In genomic region chr12:77104281-77104680, GRCh38 we compare ENCODE assay signal across 25 cellular contexts. TPM values are rescaled to one million over a fixed set of nuclear protein-coding genes. Genes with fewer than 3 reads are reported as not detected.
A peak's percentile ranks its signal among the peaks of the same experiment; 100 is the strongest.
DNase-seq lines count a peak whose midpoint lies in the region; ATAC-seq, FAIRE-seq and TF ChIP-seq lines count a peak whose summit lies in the region.
"Had no signal": no experiment of that assay in that cellular context is flagged by ENCODE, and none has a peak within 500 bp of the region (broad histone marks: within the 10 kb centered on the region; RNA-seq: fewer than 3 reads in every experiment).

No MANE protein-coding gene starts in this region.

- TF ChIP-seq CTCF in brain microvascular endothelial cell (IDR thresholded peaks at IDR 0.05; ENCODE audit: low read depth, low read length, missing control alignments) (no peak), Peyer's patch (IDR thresholded peaks at IDR 0.05) (no peak), pancreas (IDR thresholded peaks at IDR 0.05) (no peak)

- WGBS in pancreas, 2 donors, result 89 to 92% methylated on average over 1 of the region's 1 CpG

- DNase-seq in EL, result peak; percentile 38
- DNase-seq in HT1080 (ENCODE audit: low read depth), result peak; percentile 77
- DNase-seq in brain microvascular endothelial cell, result no peak
- peak; percentile 57 for DNase-seq in kidney tubule cell (ENCODE audit: low spot score)
- no peak for DNase-seq in NCI-H82 treated with DMSO at 0.1 percent for 48 hours (lab: John Stamatoyannopoulos, UW; ENCODE audit: unreplicated experiment)
- DNase-seq in Peyer's patch, result no peak
- DNase-seq in iPS-NIHi11 (ENCODE audit: low spot score), result no peak
- DNase-seq in pancreas, result no peak
- DNase-seq: C1 segment of cervical spinal cord; Caco-2; CD8-positive, alpha-beta T cell; DMS 273 treated with DMSO at 0.1 percent for 48 hours; DMS79; KBM-7; MV-4-11; NCI-H1105 treated with DMSO at 0.1 percent for 48 hours; NCI-H2081; NCI-H2227 treated with DMSO at 0.1 percent for 48 hours; NCI-H526 treated with DMSO at 0.1 percent for 48 hours; SIG-M5 had no signal

- H3K4me1 ChIP-seq in Peyer's patch (no peaks in the 10 kb centered on the region), pancreas (peaks cover 0 to 10% (median 0%) of the 10 kb centered on the region in 3 donors)
- H3K4me1 ChIP-seq: Caco-2, HAP-1 had no signal

- H3K9me3 ChIP-seq in Peyer's patch, result no peaks in the 10 kb centered on the region
- H3K9me3 ChIP-seq in pancreas, result no peaks in the 10 kb centered on the region
- H3K9me3 ChIP-seq: A549, Caco-2, HAP-1 had no signal

- peak overlapping the region; percentile 29 for H3K27ac ChIP-seq in brain microvascular endothelial cell
- no peak overlapping the region for H3K27ac ChIP-seq in Peyer's patch
- no peak overlapping the region for H3K27ac ChIP-seq in pancreas
- H3K27ac ChIP-seq: A549 had no signal

- H3K36me3 ChIP-seq in brain microvascular endothelial cell (replicated peaks) (no peaks in the 10 kb centered on the region), Peyer's patch (no peaks in the 10 kb centered on the region), pancreas (no peaks in the 10 kb centered on the region)
- H3K36me3 ChIP-seq: HAP-1 had no signal

- in situ Hi-C loops in brain microvascular endothelial cell (cut with HindIII; ENCODE audit: low pct_ligation_motif_present, low sequenced_read_pairs), result no loop called here

- no peak for FAIRE-seq in pancreas (lab: Jason Lieb, UNC)
- FAIRE-seq: A549, GM18507, HepG2 had no signal

- H3K4me3 ChIP-seq in brain microvascular endothelial cell (ENCODE audit: low read depth, low read length) (no peak overlapping the region), Peyer's patch (no peak overlapping the region), pancreas (no peak overlapping the region)
- H3K4me3 ChIP-seq: A549, GM23338, HAP-1 had no signal

- ATAC-seq in pancreas, result no peak
- ATAC-seq: A549; CD8-positive, alpha-beta T cell; GM23338; HepG2 had no signal

- no peak for TF ChIP-seq POLR2A in Peyer's patch (IDR thresholded peaks at IDR 0.05)

- no peaks in the 10 kb centered on the region for H3K27me3 ChIP-seq in brain microvascular endothelial cell (replicated peaks)
- H3K27me3 ChIP-seq in Peyer's patch, result no peaks in the 10 kb centered on the region
- no peaks in the 10 kb centered on the region for H3K27me3 ChIP-seq in pancreas

- intact Hi-C loops in pancreas (cut with DNase I), result no loop called here

RNA-seq across cellular contexts. Expression of gene E2F7, which starts 38.9 kb away (rescaled TPM):
- total RNA-seq in HT1080 (2014; rRNA removed; shearing (Covaris generic)), result 37.3 and 38.9 TPM in 2 replicates
- 50.4 and 68.7 TPM in 2 replicates for polyA plus RNA-seq in HT1080 (2015; cell fraction: cytosol; rRNA removed)
- polyA plus RNA-seq in HT1080 (2015; cell fraction: nucleus; rRNA removed), result 91.3 and 96.3 TPM in 2 replicates
- total RNA-seq in Peyer's patch (10 to 100 TPM in 1 of 4 donors, 1 to 10 TPM in 3; 1.2 to 17.3 (median 3.7) TPM), pancreas (under 1 TPM in 5 of 6 donors, not detected in 1; 0.20 to 0.73 (median 0.28) TPM)
- polyA plus RNA-seq in pancreas, result under 1 TPM in 1 of 2 donors, not detected in 1; 0.08 TPM

Comparison
In these comparisons a context has a peak if more than half of its experiments do, and no peak if none do; other contexts are left out.
1. DNase-seq: peak in EL (single experiment), HT1080 (single experiment) and kidney tubule cell (single experiment); none in brain microvascular endothelial cell (single experiment), NCI-H82 treated with DMSO at 0.1 percent for 48 hours (single experiment), Peyer's patch (0 of 3), iPS-NIHi11 (single experiment) and pancreas (0 of 6).